ENCODE assay signal across 8 cellular contexts in the genomic region with DNA sequence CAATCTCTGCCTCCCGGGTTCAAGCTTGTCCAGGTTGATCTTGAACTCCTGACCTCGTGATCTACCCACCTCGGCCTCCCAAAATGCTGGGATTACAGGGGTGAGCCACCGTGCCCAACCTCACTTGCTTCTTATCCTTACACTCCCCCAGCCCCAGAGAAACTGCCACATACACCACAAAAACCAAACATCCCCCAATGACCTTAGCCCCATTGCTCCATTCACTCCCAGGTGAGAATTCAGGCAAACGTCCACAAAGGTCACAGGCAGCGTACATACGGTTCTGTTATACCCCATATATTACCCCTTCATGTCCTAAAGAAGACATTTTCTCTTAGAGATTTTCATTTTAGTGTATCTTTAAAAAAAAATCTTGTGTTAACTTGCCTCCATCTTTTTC. TPM values are rescaled to one million over a fixed set of nuclear protein-coding genes. Genes with fewer than 3 reads are reported as not detected.
DNase-seq lines count a peak whose midpoint lies in the region; ATAC-seq and TF ChIP-seq lines count a peak whose summit lies in the region.
"Not testable (repeated sequence)": the region's sequence is repeated elsewhere in the genome, so short reads cannot be mapped to it uniquely, and the experiment has no call there.

No MANE protein-coding gene starts in this region.

- not testable (repeated sequence) for H3K9ac ChIP-seq in HCT116 (ENCODE audit: low read length)

- H3K4me3 Mint-ChIP-seq in Calu3 (ENCODE audit: low read depth, unreplicated experiment); activated naive CD8-positive, alpha-beta T cell treated with anti-CD3 and anti-CD28 coated beads, Interleukin-2, amount 50 U/mL, for 24 hours; chondrocyte (ENCODE audit: unreplicated experiment): not testable (repeated sequence)
- H3K4me3 Mint-ChIP-seq in T-helper 17 cell = peak overlapping the region; percentile 31

- H3K27me3 Mint-ChIP-seq in Calu3 (ENCODE audit: unreplicated experiment); T-helper 17 cell; activated naive CD8-positive, alpha-beta T cell treated with anti-CD3 and anti-CD28 coated beads, Interleukin-2, amount 50 U/mL, for 24 hours; chondrocyte (ENCODE audit: low read depth): not testable (repeated sequence)

- peaks cover 16 to 23% of the 10 kb centered on the region in 2 experiments for H3K36me3 ChIP-seq in HCT116 (ENCODE audit: control insufficient read depth in 1 of 2, insufficient read depth in 2 of 2, low read length in 2 of 2)
- peaks cover 51% of the 10 kb centered on the region for H3K36me3 ChIP-seq in left ventricle myocardium inferior
- H3K36me3 ChIP-seq in right lobe of liver = peaks cover 0 to 43% (median 4%) of the 10 kb centered on the region in 4 donors
- H3K36me3 ChIP-seq in sigmoid colon = peaks cover 0 to 51% (median 27%) of the 10 kb centered on the region in 4 donors

- POLR2A ChIA-PET in HCT116 (lab: Charles Lee) = not testable (repeated sequence)

- not testable (repeated sequence) for H3K27ac ChIP-seq in HCT116 (ENCODE audit: low read depth, low read length); right lobe of liver
- H3K27ac ChIP-seq in left ventricle myocardium inferior (replicated peaks) (peak overlapping the region; percentile 83), sigmoid colon (peak overlapping the region in 3 of 4 donors; percentile 70 to 81 (median 75))

- H3K9me3 Mint-ChIP-seq in Calu3 (ENCODE audit: low read depth, unreplicated experiment); activated naive CD8-positive, alpha-beta T cell treated with anti-CD3 and anti-CD28 coated beads, Interleukin-2, amount 50 U/mL, for 24 hours; chondrocyte (ENCODE audit: low read depth): not testable (repeated sequence)

- H3K9me2 ChIP-seq in HCT116 (ENCODE audit: insufficient read depth) = not testable (repeated sequence)

- 61% methylated on average over 6 of the region's 7 CpGs for WGBS in right lobe of liver (ENCODE audit: insufficient coverage, low coverage, low lambda C conversion rate, missing lambda C conversion rate)
- WGBS in sigmoid colon, 2 donors = 80 to 89% methylated on average over 7 of the region's 7 CpGs

- not testable (repeated sequence) for TF ChIP-seq CTCF in Calu3 (IDR thresholded peaks at IDR 0.05; ENCODE audit: unreplicated experiment); HCT116 (IDR thresholded peaks at IDR 0.05 in 2 of 3, conservative IDR thresholded peaks at IDR 0.05 in 1 of 3; ENCODE audit: borderline replicate concordance in 1 of 3, insufficient read depth in 1 of 3, low read depth in 2 of 3, low read length in 2 of 3); chondrocyte (IDR thresholded peaks at IDR 0.05); left ventricle myocardium inferior (IDR thresholded peaks at IDR 0.05; ENCODE audit: borderline replicate concordance); right lobe of liver (IDR thresholded peaks at IDR 0.05); sigmoid colon (IDR thresholded peaks at IDR 0.05)

- DNase-seq in Calu3; HCT116 (ENCODE audit: low read depth, low spot score); T-helper 17 cell; activated naive CD8-positive, alpha-beta T cell treated with anti-CD3 and anti-CD28 coated beads, Interleukin-2, amount 50 U/mL, for 24 hours; chondrocyte (ENCODE audit: low spot score); left ventricle myocardium inferior; right lobe of liver; sigmoid colon: not testable (repeated sequence)

- RAD21 ChIA-PET in HCT116 (lab: Charles Lee; ENCODE audit: low non-redundant PET in 1 of 2, low total read pairs in 2 of 2, uncharacterized antibody in 2 of 2, unreplicated experiment in 2 of 2) = not testable (repeated sequence)

- BruUV-seq in Calu3 (replicated peaks; lab: Mats Ljungman, UMichigan) = TSS peak; percentile 90
- TSS peak; percentile 82 for BruUV-seq in HCT116 (replicated peaks; lab: Mats Ljungman, UMichigan)

- H3K27ac Mint-ChIP-seq in Calu3 (ENCODE audit: unreplicated experiment) = not testable (repeated sequence)
- H3K27ac Mint-ChIP-seq in T-helper 17 cell = peak overlapping the region; percentile 19
- H3K27ac Mint-ChIP-seq in activated naive CD8-positive, alpha-beta T cell treated with anti-CD3 and anti-CD28 coated beads, Interleukin-2, amount 50 U/mL, for 24 hours = peak overlapping the region; percentile 60
- H3K27ac Mint-ChIP-seq in chondrocyte (ENCODE audit: unreplicated experiment) = peak overlapping the region; percentile 45

- H3K27me3 ChIP-seq in HCT116 (ENCODE audit: insufficient read depth, low read length); left ventricle myocardium inferior (ENCODE audit: low read depth); right lobe of liver; sigmoid colon: not testable (repeated sequence)

- not testable (repeated sequence) for H3K4me1 Mint-ChIP-seq in Calu3 (ENCODE audit: low read depth, unreplicated experiment); T-helper 17 cell
- peaks cover 15% of the 10 kb centered on the region for H3K4me1 Mint-ChIP-seq in activated naive CD8-positive, alpha-beta T cell treated with anti-CD3 and anti-CD28 coated beads, Interleukin-2, amount 50 U/mL, for 24 hours
- peaks cover 16% of the 10 kb centered on the region for H3K4me1 Mint-ChIP-seq in chondrocyte (ENCODE audit: low read depth)

- H2AFZ ChIP-seq in HCT116 (ENCODE audit: low read depth, low read length, poor library complexity, severe bottlenecking) = not testable (repeated sequence)

- CTCF ChIA-PET in Calu3 (lab: Charles Lee); HCT116 (lab: Charles Lee): not testable (repeated sequence)

- intact Hi-C loops in Calu3 (cut with micrococcal nuclease; ENCODE audit: unreplicated experiment); HCT116 (cut with micrococcal nuclease); left ventricle myocardium inferior (cut with micrococcal nuclease); right lobe of liver (cut with DNase I); sigmoid colon (cut with DNase I): not testable (repeated sequence)

- H3K9me3 ChIP-seq in HCT116 (ENCODE audit: control insufficient read depth in 1 of 2, insufficient read depth in 1 of 2, low read depth in 1 of 2, low read length in 2 of 2); T-helper 17 cell (ENCODE audit: control insufficient read depth, low read length, poor library complexity, severe bottlenecking); left ventricle myocardium inferior (replicated peaks); right lobe of liver; sigmoid colon: not testable (repeated sequence)

- not testable (repeated sequence) for H3K4me1 ChIP-seq in HCT116 (ENCODE audit: control insufficient read depth in 1 of 2, insufficient read depth in 2 of 2, low read length in 2 of 2)
- peaks cover 17% of the 10 kb centered on the region for H3K4me1 ChIP-seq in left ventricle myocardium inferior
- peaks cover 0 to 12% (median 0%) of the 10 kb centered on the region in 4 donors for H3K4me1 ChIP-seq in right lobe of liver
- H3K4me1 ChIP-seq in sigmoid colon = peaks cover 0 to 14% (median 6%) of the 10 kb centered on the region in 4 donors

- TF ChIP-seq POLR2A in HCT116 (IDR thresholded peaks at IDR 0.05; ENCODE audit: borderline replicate concordance, extremely low read depth, insufficient read depth, insufficient read length); right lobe of liver (IDR thresholded peaks at IDR 0.05); sigmoid colon (IDR thresholded peaks at IDR 0.05): not testable (repeated sequence)

- not testable (repeated sequence) for H3K79me2 ChIP-seq in HCT116 (ENCODE audit: insufficient read depth, low read length)

- H3K4me2 ChIP-seq in HCT116 (ENCODE audit: low read length) = not testable (repeated sequence)

- not testable (repeated sequence) for TF ChIP-seq EP300 in sigmoid colon (IDR thresholded peaks at IDR 0.05)

- H4K20me1 ChIP-seq in HCT116 (ENCODE audit: insufficient read depth) = not testable (repeated sequence)

- H3K36me3 Mint-ChIP-seq in Calu3 (ENCODE audit: insufficient read depth, unreplicated experiment) (peaks cover 70% of the 10 kb centered on the region), chondrocyte (ENCODE audit: low read depth) (peaks cover 43% of the 10 kb centered on the region)
- H3K36me3 Mint-ChIP-seq in T-helper 17 cell (ENCODE audit: low read depth) = not testable (repeated sequence)
- peaks cover 62% of the 10 kb centered on the region for H3K36me3 Mint-ChIP-seq in activated naive CD8-positive, alpha-beta T cell treated with anti-CD3 and anti-CD28 coated beads, Interleukin-2, amount 50 U/mL, for 24 hours (ENCODE audit: low read depth)

- not testable (repeated sequence) for ATAC-seq in HCT116; activated naive CD8-positive, alpha-beta T cell treated with anti-CD3 and anti-CD28 coated beads, Interleukin-2, amount 50 U/mL, for 24 hours
- ATAC-seq in T-helper 17 cell (peak; percentile 24), right lobe of liver (peak in 3 of 4 donors; percentile 24 to 71 (median 52))

- H3K4me3 ChIP-seq in HCT116 (replicated peaks in 1 of 2; ENCODE audit: low read depth in 1 of 2, low read length in 2 of 2); left ventricle myocardium inferior; right lobe of liver; sigmoid colon: not testable (repeated sequence)

- not testable (repeated sequence) for TF ChIP-seq RAD21 in HCT116 (IDR thresholded peaks at IDR 0.05; ENCODE audit: low read depth)

RNA-seq across cellular contexts. Expression of a gene that starts 1.1 kb away (rescaled TPM):
- total RNA-seq in Calu3 (2022) (7.1 and 8.1 TPM in 2 replicates), HCT116 (2021; ENCODE audit: unreplicated experiment) (3.5 TPM), T-helper 17 cell (1 to 10 TPM; 1.6 to 2.4 TPM), chondrocyte (2.1 to 3.2 TPM (median 2.5 TPM) in 3 replicates), left ventricle myocardium inferior (111 TPM), right lobe of liver (under 1 TPM; 0.31 to 0.92 (median 0.66) TPM), sigmoid colon (10 to 100 TPM in 2 of 4 donors, 1 to 10 TPM in 2; 6.3 to 14.1 (median 10.3) TPM)
- 1.2 and 1.8 TPM in 2 replicates for polyA plus RNA-seq in HCT116 (2012)
- 1 to 10 TPM in 2 of 3 donors, not detected in 1; 1.2 to 3.6 TPM for polyA plus RNA-seq in sigmoid colon

RNA-seq across cellular contexts. Expression of a gene that starts 17.1 kb away (rescaled TPM):
- total RNA-seq in Calu3 (2022) = 520 and 576 TPM in 2 replicates
- total RNA-seq in HCT116 (2021; ENCODE audit: unreplicated experiment) = 523 TPM
- polyA plus RNA-seq in HCT116 (2012) = 366 and 425 TPM in 2 replicates
- 100 to 1,000 TPM; 404 to 406 TPM for total RNA-seq in T-helper 17 cell
- total RNA-seq in chondrocyte = 319 to 354 TPM (median 341 TPM) in 3 replicates
- 99.2 TPM for total RNA-seq in left ventricle myocardium inferior
- total RNA-seq in right lobe of liver = 100 to 1,000 TPM in 2 of 6 experiments, 10 to 100 TPM in 4; 92.9 to 113 (median 98.4) TPM
- 100 to 1,000 TPM; 170 to 214 (median 194) TPM for total RNA-seq in sigmoid colon
- polyA plus RNA-seq in sigmoid colon = 100 to 1,000 TPM in 1 of 3 donors, 10 to 100 TPM in 2; 79.8 to 169 (median 87.1) TPM

RNA-seq across cellular contexts. Expression of a gene that starts 46.6 kb away (rescaled TPM):
- total RNA-seq in Calu3 (2022) (42.9 and 45.7 TPM in 2 replicates), HCT116 (2021; ENCODE audit: unreplicated experiment) (32.9 TPM), T-helper 17 cell (10 to 100 TPM; 15.2 to 18.1 TPM), chondrocyte (31.9 to 35.2 TPM (median 32.1 TPM) in 3 replicates), left ventricle myocardium inferior (14.3 TPM), right lobe of liver (10 to 100 TPM in 3 of 6 experiments, 1 to 10 TPM in 3; 8.2 to 13.7 (median 10.1) TPM), sigmoid colon (10 to 100 TPM; 12.4 to 23.5 (median 14.6) TPM)
- 23.6 and 23.7 TPM in 2 replicates for polyA plus RNA-seq in HCT116 (2012)
- 1 to 10 TPM; 2.4 to 9.6 (median 2.8) TPM for polyA plus RNA-seq in sigmoid colon
